8 cellular contexts compared by ENCODE assay signal in the genomic region with DNA sequence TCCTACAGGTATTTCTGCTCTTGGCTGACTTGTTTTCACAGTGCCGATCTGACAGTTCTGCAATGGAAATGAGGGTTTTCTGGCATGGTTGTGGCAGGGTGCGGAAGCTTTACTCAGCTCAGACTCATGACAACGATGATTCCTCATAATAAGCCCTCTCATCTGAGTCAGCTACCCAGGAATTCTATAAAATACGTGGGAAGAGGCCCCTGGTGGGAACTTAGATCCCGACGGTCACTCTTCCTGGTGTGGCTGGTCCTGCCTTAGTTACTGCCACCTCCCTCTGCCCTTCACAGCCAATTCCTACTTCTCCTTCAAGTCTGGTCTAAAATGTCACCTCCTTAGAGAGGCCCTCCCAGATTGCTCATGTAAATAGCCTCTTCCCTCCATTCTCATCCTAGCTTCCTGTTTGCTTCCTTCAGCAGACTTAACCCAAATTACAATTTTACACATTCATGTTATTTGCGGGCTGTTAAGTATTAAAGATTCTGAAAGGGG.
A peak's percentile ranks its signal among the peaks of the same experiment; 100 is the strongest.
DNase-seq lines count a peak whose midpoint lies in the region; ATAC-seq and TF ChIP-seq lines count a peak whose summit lies in the region.

No MANE protein-coding gene starts in this region.

- H3K4me3 Mint-ChIP-seq in activated T-helper 17 cell treated with anti-CD3 and anti-CD28 coated beads, Interleukin-2, amount 50 U/mL, for 72 hours: no peak overlapping the region

- no peak for TF ChIP-seq CTCF in gastroesophageal sphincter (IDR thresholded peaks at IDR 0.05)

- TF ChIP-seq POLR2A in gastroesophageal sphincter (IDR thresholded peaks at IDR 0.05): no peak

- no peak for TF ChIP-seq EP300 in gastroesophageal sphincter (IDR thresholded peaks at IDR 0.05)

- H3K36me3 ChIP-seq in gastroesophageal sphincter (no peaks in the 10 kb centered on the region), rectal smooth muscle tissue (ENCODE audit: control insufficient read depth, insufficient read depth, low read length) (no peaks in the 10 kb centered on the region)

- no peaks in the 10 kb centered on the region for H3K4me1 Mint-ChIP-seq in activated T-helper 17 cell treated with anti-CD3 and anti-CD28 coated beads, Interleukin-2, amount 50 U/mL, for 72 hours

- no peaks in the 10 kb centered on the region for H3K9me3 Mint-ChIP-seq in activated T-helper 17 cell treated with anti-CD3 and anti-CD28 coated beads, Interleukin-2, amount 50 U/mL, for 72 hours

- DNase-seq in EL (peak; percentile 97), T1000 (lab: John Stamatoyannopoulos, UW) (peak; percentile 76), NCI-H526 (lab: John Stamatoyannopoulos, UW) (no peak), NCI-H2107 (lab: John Stamatoyannopoulos, UW) (no peak), GM19240 (ENCODE audit: insufficient read length, low spot score) (no peak)

- H3K4me1 ChIP-seq in gastroesophageal sphincter (peaks cover 4 to 29% (median 13%) of the 10 kb centered on the region in 3 donors), rectal smooth muscle tissue (ENCODE audit: control insufficient read depth, insufficient read depth, low read length) (peaks cover 20% of the 10 kb centered on the region)

- 11 to 20% methylated on average over 1 to 3 of the region's 7 CpGs for WGBS in gastroesophageal sphincter (ENCODE audit: low coverage in 1 of 2), 2 donors

- H3K9me3 ChIP-seq in gastroesophageal sphincter: no peaks in the 10 kb centered on the region

- no peaks in the 10 kb centered on the region for H3K36me3 Mint-ChIP-seq in activated T-helper 17 cell treated with anti-CD3 and anti-CD28 coated beads, Interleukin-2, amount 50 U/mL, for 72 hours (ENCODE audit: low read depth)

- no peaks in the 10 kb centered on the region for H3K27me3 ChIP-seq in gastroesophageal sphincter
- no peaks in the 10 kb centered on the region for H3K27me3 ChIP-seq in rectal smooth muscle tissue (ENCODE audit: control insufficient read depth, insufficient read depth, low read length)

- H3K4me3 ChIP-seq in gastroesophageal sphincter (no peak overlapping the region), rectal smooth muscle tissue (ENCODE audit: low read length) (no peak overlapping the region)

- ATAC-seq in gastroesophageal sphincter: no peak
- ATAC-seq in activated T-helper 17 cell treated with anti-CD3 and anti-CD28 coated beads, Interleukin-2, amount 50 U/mL, for 72 hours (replicated peaks): no peak

- H3K27ac ChIP-seq in gastroesophageal sphincter (peak overlapping the region; percentile 81 to 89 (median 84)), rectal smooth muscle tissue (ENCODE audit: low read depth, low read length) (peak overlapping the region; percentile 94)

- no peak overlapping the region for H3K9ac ChIP-seq in rectal smooth muscle tissue (ENCODE audit: low read length)

- H3K27ac Mint-ChIP-seq in activated T-helper 17 cell treated with anti-CD3 and anti-CD28 coated beads, Interleukin-2, amount 50 U/mL, for 72 hours: no peak overlapping the region

- peaks cover 5% of the 10 kb centered on the region for H3K27me3 Mint-ChIP-seq in activated T-helper 17 cell treated with anti-CD3 and anti-CD28 coated beads, Interleukin-2, amount 50 U/mL, for 72 hours

Comparison
In these comparisons a context has a peak if more than half of its experiments do, and no peak if none do; other contexts are left out.
1. DNase-seq: peak in EL (single experiment) and T1000 (single experiment); none in NCI-H526 (0 of 2), NCI-H2107 (single experiment) and GM19240 (single experiment).